ENCODE assay signal across 9 cellular contexts in the genomic region with DNA sequence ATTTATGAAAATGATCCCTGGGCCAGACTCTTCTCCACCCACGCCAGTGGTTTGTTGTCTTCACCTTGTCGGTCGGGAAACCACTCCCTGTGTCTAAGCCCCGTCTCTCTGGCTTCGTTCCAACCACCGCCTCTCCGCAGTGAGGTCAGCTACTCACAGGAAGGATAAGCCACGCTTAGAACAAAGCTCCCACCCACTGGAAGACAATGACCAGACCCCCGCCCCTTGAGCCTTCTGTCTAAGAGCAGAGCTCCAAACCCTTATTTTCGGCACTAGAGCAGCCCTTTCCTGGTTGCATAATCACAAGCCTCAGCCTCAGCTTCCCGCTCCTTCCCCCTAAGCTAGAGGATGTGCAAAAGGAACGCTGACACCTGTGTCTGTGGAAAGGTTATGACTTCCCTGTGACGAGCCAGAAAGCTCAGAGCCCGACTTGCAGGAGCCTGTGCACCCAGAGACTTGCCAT.
DNase-seq lines count a peak whose midpoint lies in the region; ATAC-seq and TF ChIP-seq lines count a peak whose summit lies in the region.
"Had no signal": no experiment of that assay in that cellular context is flagged by ENCODE, and none has a peak within 500 bp of the region (broad histone marks: within the 10 kb centered on the region; RNA-seq: fewer than 3 reads in every experiment).

No MANE protein-coding gene starts in this region.

- no peaks in the 10 kb centered on the region for H3K27me3 Mint-ChIP-seq in activated T-helper 2 cell treated with anti-CD3 and anti-CD28 coated beads, Interferon-gamma antibody, Interleukin-2, Interleukin-4, amounts not matched to agents 10 μg/mL and 5 μg/mL and 100 μg/mL, durations not matched to agents 14 hours and 24 hours and 36 hours (ENCODE audit: low read depth)

- intact Hi-C loops in activated T-helper 2 cell treated with anti-CD3 and anti-CD28 coated beads, Interferon-gamma antibody, Interleukin-2, Interleukin-4, amounts not matched to agents 10 μg/mL and 5 μg/mL and 100 μg/mL, durations not matched to agents 14 hours and 24 hours and 36 hours (cut with micrococcal nuclease): loop anchor here (2.0 kb wide), 1 partner anchor 52 kb away; no protein-coding TSS in a partner anchor
- intact Hi-C loops in left ventricle myocardium inferior (cut with micrococcal nuclease): no loop called here

- H3K27ac Mint-ChIP-seq in activated T-helper 2 cell treated with anti-CD3 and anti-CD28 coated beads, Interferon-gamma antibody, Interleukin-2, Interleukin-4, amounts not matched to agents 10 μg/mL and 5 μg/mL and 100 μg/mL, durations not matched to agents 14 hours and 24 hours and 36 hours: no peak overlapping the region

- peak overlapping the region; percentile 93 for H3K27ac ChIP-seq in left ventricle myocardium inferior (replicated peaks)
- H3K27ac ChIP-seq: cardiac muscle cell had no signal

- H3K36me3 ChIP-seq in left ventricle myocardium inferior: no peaks in the 10 kb centered on the region
- H3K36me3 ChIP-seq: cardiac muscle cell had no signal

- peak overlapping the region; percentile 8 for H3K4me3 ChIP-seq in left ventricle myocardium inferior
- H3K4me3 ChIP-seq in foreskin fibroblast (ENCODE audit: low read depth in 1 of 2, low read length in 2 of 2): no peak overlapping the region
- H3K4me3 ChIP-seq: cardiac muscle cell had no signal

- H3K4me1 Mint-ChIP-seq in activated T-helper 2 cell treated with anti-CD3 and anti-CD28 coated beads, Interferon-gamma antibody, Interleukin-2, Interleukin-4, amounts not matched to agents 10 μg/mL and 5 μg/mL and 100 μg/mL, durations not matched to agents 14 hours and 24 hours and 36 hours (ENCODE audit: low read depth): peaks cover 42% of the 10 kb centered on the region

- H3K36me3 Mint-ChIP-seq in activated T-helper 2 cell treated with anti-CD3 and anti-CD28 coated beads, Interferon-gamma antibody, Interleukin-2, Interleukin-4, amounts not matched to agents 10 μg/mL and 5 μg/mL and 100 μg/mL, durations not matched to agents 14 hours and 24 hours and 36 hours (ENCODE audit: low read depth): no peaks in the 10 kb centered on the region

- TF ChIP-seq CTCF in left ventricle myocardium inferior (IDR thresholded peaks at IDR 0.05; ENCODE audit: borderline replicate concordance) (no peak), foreskin fibroblast (IDR thresholded peaks at IDR 0.05; ENCODE audit: low read depth, low read length) (no peak)

- peaks cover 86% of the 10 kb centered on the region for H3K4me1 ChIP-seq in left ventricle myocardium inferior

- H3K9me3 Mint-ChIP-seq in activated T-helper 2 cell treated with anti-CD3 and anti-CD28 coated beads, Interferon-gamma antibody, Interleukin-2, Interleukin-4, amounts not matched to agents 10 μg/mL and 5 μg/mL and 100 μg/mL, durations not matched to agents 14 hours and 24 hours and 36 hours: no peaks in the 10 kb centered on the region

- peak overlapping the region; percentile 2 for H3K4me3 Mint-ChIP-seq in activated T-helper 2 cell treated with anti-CD3 and anti-CD28 coated beads, Interferon-gamma antibody, Interleukin-2, Interleukin-4, amounts not matched to agents 10 μg/mL and 5 μg/mL and 100 μg/mL, durations not matched to agents 14 hours and 24 hours and 36 hours (ENCODE audit: low read depth)

- H3K9me3 ChIP-seq in left ventricle myocardium inferior (replicated peaks): no peaks in the 10 kb centered on the region

- peak; percentile 49 for DNase-seq in ELF-1 (ENCODE audit: low read depth, low spot score)
- DNase-seq in NCI-H69 (lab: John Stamatoyannopoulos, UW): peak; percentile 96
- peak; percentile 37 for DNase-seq in activated T-helper 2 cell treated with anti-CD3 and anti-CD28 coated beads, Interferon-gamma antibody, Interleukin-2, Interleukin-4, amounts not matched to agents 10 μg/mL and 5 μg/mL and 100 μg/mL, durations not matched to agents 14 hours and 24 hours and 36 hours (ENCODE audit: low spot score)
- peak; percentile 85 for DNase-seq in left ventricle myocardium inferior
- DNase-seq in stimulated activated CD4-positive, alpha-beta T cell treated with anti-CD3 and anti-CD28 coated beads, Interleukin-2, amount 100 ng/mL, for 4 hours (ENCODE audit: low read depth): peak; percentile 48
- no peak for DNase-seq in foreskin fibroblast

- no peaks in the 10 kb centered on the region for H3K27me3 ChIP-seq in left ventricle myocardium inferior (ENCODE audit: low read depth)
- H3K27me3 ChIP-seq: cardiac muscle cell had no signal

- ATAC-seq in HG03520 (IDR thresholded peaks at IDR 0.05; ENCODE audit: unreplicated experiment): no peak
- no peak for ATAC-seq in HG03045 (IDR thresholded peaks at IDR 0.05; ENCODE audit: unreplicated experiment)

Comparison
In these comparisons a context has a peak if more than half of its experiments do, and no peak if none do; other contexts are left out.
1. DNase-seq: peak in ELF-1 (single experiment), NCI-H69 (single experiment), activated T-helper 2 cell treated with anti-CD3 and anti-CD28 coated beads, Interferon-gamma antibody, Interleukin-2, Interleukin-4, amounts not matched to agents 10 μg/mL and 5 μg/mL and 100 μg/mL, durations not matched to agents 14 hours and 24 hours and 36 hours (single experiment), left ventricle myocardium inferior (single experiment) and stimulated activated CD4-positive, alpha-beta T cell treated with anti-CD3 and anti-CD28 coated beads, Interleukin-2, amount 100 ng/mL, for 4 hours (single experiment); none in foreskin fibroblast (0 of 2).